9 cellular contexts compared by ENCODE assay signal in the genomic region with DNA sequence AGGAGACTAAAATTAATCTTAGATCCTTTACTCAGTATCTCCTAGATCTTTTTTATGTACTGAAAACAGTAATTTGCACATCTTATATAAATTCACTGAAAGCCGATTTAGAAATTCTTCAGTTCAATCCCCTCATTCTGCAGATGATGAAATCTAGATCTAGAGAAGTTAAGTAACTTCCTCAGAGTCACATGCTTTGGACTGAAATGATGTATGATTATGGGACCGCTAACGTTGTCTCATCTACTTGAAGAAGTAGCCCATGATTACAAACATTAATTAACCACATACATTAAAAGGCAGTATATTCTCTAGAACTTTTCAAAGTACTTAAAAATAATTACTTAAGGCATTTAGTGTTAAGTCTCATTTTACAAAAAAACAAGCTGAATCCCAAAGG. TPM values are rescaled to one million over a fixed set of nuclear protein-coding genes. Genes with fewer than 3 reads are reported as not detected.
A peak's percentile ranks its signal among the peaks of the same experiment; 100 is the strongest.
DNase-seq lines count a peak whose midpoint lies in the region; ATAC-seq, FAIRE-seq and TF ChIP-seq lines count a peak whose summit lies in the region.
"Had no signal": no experiment of that assay in that cellular context is flagged by ENCODE, and none has a peak within 500 bp of the region (broad histone marks: within the 10 kb centered on the region; RNA-seq: fewer than 3 reads in every experiment).

No MANE protein-coding gene starts in this region.

- DNase-seq in GM18507 (ENCODE audit: extremely low spot score, insufficient read length, low read depth), result no peak
- DNase-seq in SK-N-MC (ENCODE audit: low read depth, low spot score), result peak; percentile 83
- DNase-seq in gastrocnemius medialis, result no peak
- no peak for DNase-seq in NCI-H2029 (lab: John Stamatoyannopoulos, UW)
- DNase-seq in NCI-H345 (lab: John Stamatoyannopoulos, UW), result no peak
- DNase-seq in amygdala (lab: John Stamatoyannopoulos, UW), result no peak
- DNase-seq: SHP77 had no signal

- peak in 1 of 2 donors; percentile 35 for TF ChIP-seq POLR2A in gastrocnemius medialis (IDR thresholded peaks at IDR 0.05)

- no peaks in the 10 kb centered on the region for H3K36me3 ChIP-seq in SK-N-MC (ENCODE audit: insufficient read depth, low read length)
- no peaks in the 10 kb centered on the region for H3K36me3 ChIP-seq in gastrocnemius medialis

- no peak for TF ChIP-seq CTCF in gastrocnemius medialis (IDR thresholded peaks at IDR 0.05 in 4 of 5, conservative IDR thresholded peaks at IDR 0.05 in 1 of 5)

- H3K27me3 ChIP-seq in gastrocnemius medialis, result no peaks in the 10 kb centered on the region

- intact Hi-C loops in gastrocnemius medialis (cut with DNase I; ENCODE audit: low total_unique reads), result loop anchor here (5.0 kb wide), 1 partner anchor 36 kb away; a partner anchor contains a TSS

- ATAC-seq in gastrocnemius medialis (no peak), HG03378 (IDR thresholded peaks at IDR 0.05; ENCODE audit: unreplicated experiment) (no peak)

- no peaks in the 10 kb centered on the region for H3K9me3 ChIP-seq in SK-N-MC (ENCODE audit: low read depth, low read length)
- no peaks in the 10 kb centered on the region for H3K9me3 ChIP-seq in gastrocnemius medialis

- peak overlapping the region; percentile 91 for H3K9ac ChIP-seq in SK-N-MC (ENCODE audit: insufficient read length)

- peaks cover 60 to 76% of the 10 kb centered on the region in 2 donors for H3K4me1 ChIP-seq in gastrocnemius medialis

- in situ Hi-C loops in gastrocnemius medialis (cut with MboI; ENCODE audit: low sequenced_read_pairs in 4 of 4), result no loop called here

- peak; percentile 85 for FAIRE-seq in GM18507 (lab: Jason Lieb, UNC)
- FAIRE-seq in endometrium (lab: Jason Lieb, UNC), result peak; percentile 72

- H3K27ac ChIP-seq in SK-N-MC (peak overlapping the region; percentile 99), gastrocnemius medialis (peak overlapping the region; percentile 70 to 79 (median 74))

- H3K4me3 ChIP-seq in SK-N-MC (peak overlapping the region; percentile 89), gastrocnemius medialis (peak overlapping the region; percentile 21 to 44 (median 34))

RNA-seq across cellular contexts. Expression of a gene that starts 37.8 kb away (rescaled TPM):
- 10 to 100 TPM; 24.8 to 48.7 (median 33.7) TPM for total RNA-seq in gastrocnemius medialis
